In genomic region chr22:28801845-28802594, GRCh38 we compare ENCODE assay signal across 1 cellular context.
TF ChIP-seq lines count a peak whose summit lies in the region.

No MANE protein-coding gene starts in this region.

TF ChIP-seq in GM23338, 12 proteins besides CTCF, POLR2A, EP300 and RAD21 (continued from another document):
- no peak for TF ChIP-seq ZNF462 (CRISPR knock-in tag; IDR thresholded peaks at IDR 0.05)
- no peak for TF ChIP-seq ZNF331 (CRISPR knock-in tag; IDR thresholded peaks at IDR 0.05; ENCODE audit: low read depth)
- TF ChIP-seq EZH2phosphoT487 (IDR thresholded peaks at IDR 0.05; ENCODE audit: unreplicated experiment): no peak
- no peak for TF ChIP-seq NANOG (IDR thresholded peaks at IDR 0.05; ENCODE audit: borderline replicate concordance)
- no peak for TF ChIP-seq REST (IDR thresholded peaks at IDR 0.05; ENCODE audit: unreplicated experiment)
- no peak for TF ChIP-seq STAT1 (IDR thresholded peaks at IDR 0.05; ENCODE audit: unreplicated experiment)
- TF ChIP-seq JUNB (IDR thresholded peaks at IDR 0.05; ENCODE audit: unreplicated experiment): no peak
- TF ChIP-seq POLR2AphosphoS5 (IDR thresholded peaks at IDR 0.05; ENCODE audit: low read depth): no peak
- TF ChIP-seq EZH2 (IDR thresholded peaks at IDR 0.05; ENCODE audit: low read depth, unreplicated experiment): no peak
